ENCODE assay signal across 1 cellular context in the genomic region with DNA sequence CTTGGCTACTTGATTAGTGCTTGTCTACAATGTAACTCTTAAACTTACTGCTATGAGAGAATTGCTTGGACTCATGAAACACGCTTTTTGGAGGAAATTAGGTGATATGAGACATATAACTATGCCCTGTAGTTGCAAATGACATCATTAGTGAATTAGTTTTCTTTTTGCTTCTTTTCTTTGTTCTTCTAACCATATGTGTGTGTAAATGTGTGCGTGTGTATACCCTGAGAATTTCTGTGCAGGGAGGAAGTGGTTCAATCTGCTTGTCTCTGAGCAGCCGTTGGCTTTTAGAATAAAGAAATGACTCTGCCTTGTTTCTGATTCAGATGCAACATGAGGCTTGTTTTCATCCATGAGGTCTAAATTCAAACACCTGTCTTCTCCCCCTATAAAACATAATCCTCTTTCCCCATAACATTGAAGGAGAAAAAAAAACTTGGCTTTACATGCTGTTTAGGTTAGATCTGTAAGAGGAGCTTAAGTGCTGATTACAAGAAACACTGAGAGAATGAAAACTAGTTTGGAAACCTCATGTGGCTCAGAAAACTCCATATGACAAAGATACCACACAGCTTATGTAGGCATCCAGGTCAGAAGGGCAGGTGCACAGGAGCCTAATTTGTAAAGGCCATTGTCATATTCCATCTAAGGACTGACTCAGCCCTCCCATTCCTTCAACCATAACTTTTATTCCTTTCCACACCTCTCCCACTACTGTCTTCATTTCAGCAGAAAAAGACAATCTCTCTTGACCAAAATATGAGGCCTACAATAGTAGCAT.
TF ChIP-seq lines count a peak whose summit lies in the region.

No MANE protein-coding gene starts in this region.

TF ChIP-seq in GM12878, 131 proteins besides CTCF, POLR2A, EP300 and RAD21 (continued from another document and continues in another):
- TF ChIP-seq BCL3 (IDR thresholded peaks at IDR 0.05; ENCODE audit: borderline replicate concordance, insufficient read depth, low read depth, low read length, poor library complexity, severe bottlenecking) (peak; percentile 98), SP1 (IDR thresholded peaks at IDR 0.05; ENCODE audit: low read depth, low read length) (peak; percentile 58), ATF7 (IDR thresholded peaks at IDR 0.05; ENCODE audit: low read depth) (peak; percentile 99), CHD2 (IDR thresholded peaks at IDR 0.05; ENCODE audit: borderline replicate concordance, low read depth, low read length) (peak; percentile 47; the same call in 1 of the 2 replicates), IKZF2 (IDR thresholded peaks at IDR 0.05) (peak; percentile 35 to 80; a peak in 1 of 4 replicates), RB1 (IDR thresholded peaks at IDR 0.05; ENCODE audit: borderline replicate concordance) (0 out of 2 replicates have a peak, but pooled peaks have one; percentile 63), NBN (IDR thresholded peaks at IDR 0.05) (peak; percentile 84), SRF (IDR thresholded peaks at IDR 0.05; ENCODE audit: low read depth in 2 of 2, low read length in 2 of 2) (no peak), RBBP5 (conservative IDR thresholded peaks at IDR 0.05) (0 out of 2 replicates have a peak, but pooled peaks have one; percentile 78), ZNF687 (IDR thresholded peaks at IDR 0.05) (peak; percentile 89), FOXM1 (IDR thresholded peaks at IDR 0.05; ENCODE audit: low read depth, low read length) (peak; percentile 99), BCL11A (IDR thresholded peaks at IDR 0.05; ENCODE audit: low read depth, low read length) (peak; percentile 89), TBL1XR1 (IDR thresholded peaks at IDR 0.05; ENCODE audit: low read depth, low read length) (0 out of 2 replicates have a peak, but pooled peaks have one; percentile 21), JUNB (IDR thresholded peaks at IDR 0.05) (peak; percentile 86), TCF3 (IDR thresholded peaks at IDR 0.05; ENCODE audit: borderline replicate concordance, insufficient read depth, low read depth, low read length) (peak; percentile 56; the same call in 1 of the 2 replicates), ZBED1 (IDR thresholded peaks at IDR 0.05; ENCODE audit: borderline replicate concordance) (peak; percentile 92), ETV6 (conservative IDR thresholded peaks at IDR 0.05 in 1 of 2, IDR thresholded peaks at IDR 0.05 in 1 of 2; ENCODE audit: borderline replicate concordance in 1 of 2, low read depth in 1 of 2) (peak in 1 of 2 experiments; percentile 85; a peak in 1 of 4 replicates), TARDBP (IDR thresholded peaks at IDR 0.05; ENCODE audit: borderline replicate concordance) (0 out of 2 replicates have a peak, but pooled peaks have one; percentile 43), CHD4 (IDR thresholded peaks at IDR 0.05) (0 out of 2 replicates have a peak, but pooled peaks have one; percentile 51), MTA2 (IDR thresholded peaks at IDR 0.05; ENCODE audit: low read depth) (peak; percentile 92), NFIC (IDR thresholded peaks at IDR 0.05; ENCODE audit: low read depth, low read length) (peak; percentile 98), MEF2B (IDR thresholded peaks at IDR 0.05; ENCODE audit: partially characterized antibody, poor library complexity, severe bottlenecking) (peak; percentile 85), SIX5 (IDR thresholded peaks at IDR 0.05; ENCODE audit: low read depth, low read length, severe bottlenecking) (no peak), TAF1 (IDR thresholded peaks at IDR 0.05; ENCODE audit: borderline replicate concordance, low read depth, low read length) (peak; percentile 52; the same call in 1 of the 2 replicates), MAX (IDR thresholded peaks at IDR 0.05; ENCODE audit: low read depth, low read length) (no peak; the same call in 1 of the 2 replicates), USF1 (IDR thresholded peaks at IDR 0.05; ENCODE audit: borderline replicate concordance, extremely low read length, insufficient read depth, low read depth, low read length) (no peak), HDGF (IDR thresholded peaks at IDR 0.05) (no peak), SMAD1 (IDR thresholded peaks at IDR 0.05; ENCODE audit: low read depth, partially characterized antibody) (peak; percentile 87), IKZF1 (conservative IDR thresholded peaks at IDR 0.05) (peak; percentile 42; the same call in 1 of the 2 replicates), LARP7 (IDR thresholded peaks at IDR 0.05) (no peak), ASH2L (IDR thresholded peaks at IDR 0.05; ENCODE audit: borderline replicate concordance, low read depth) (0 out of 2 replicates have a peak, but pooled peaks have one; percentile 82), IRF3 (IDR thresholded peaks at IDR 0.05) (0 out of 2 replicates have a peak, but pooled peaks have one; percentile 13), BHLHE40 (IDR thresholded peaks at IDR 0.05; ENCODE audit: borderline replicate concordance in 1 of 2, low read depth in 2 of 2, low read length in 1 of 2) (peak; percentile 45 to 61; a peak in 2 of 4 replicates), PAX8 (IDR thresholded peaks at IDR 0.05) (no peak)
- TF ChIP-seq, protein P1, sequence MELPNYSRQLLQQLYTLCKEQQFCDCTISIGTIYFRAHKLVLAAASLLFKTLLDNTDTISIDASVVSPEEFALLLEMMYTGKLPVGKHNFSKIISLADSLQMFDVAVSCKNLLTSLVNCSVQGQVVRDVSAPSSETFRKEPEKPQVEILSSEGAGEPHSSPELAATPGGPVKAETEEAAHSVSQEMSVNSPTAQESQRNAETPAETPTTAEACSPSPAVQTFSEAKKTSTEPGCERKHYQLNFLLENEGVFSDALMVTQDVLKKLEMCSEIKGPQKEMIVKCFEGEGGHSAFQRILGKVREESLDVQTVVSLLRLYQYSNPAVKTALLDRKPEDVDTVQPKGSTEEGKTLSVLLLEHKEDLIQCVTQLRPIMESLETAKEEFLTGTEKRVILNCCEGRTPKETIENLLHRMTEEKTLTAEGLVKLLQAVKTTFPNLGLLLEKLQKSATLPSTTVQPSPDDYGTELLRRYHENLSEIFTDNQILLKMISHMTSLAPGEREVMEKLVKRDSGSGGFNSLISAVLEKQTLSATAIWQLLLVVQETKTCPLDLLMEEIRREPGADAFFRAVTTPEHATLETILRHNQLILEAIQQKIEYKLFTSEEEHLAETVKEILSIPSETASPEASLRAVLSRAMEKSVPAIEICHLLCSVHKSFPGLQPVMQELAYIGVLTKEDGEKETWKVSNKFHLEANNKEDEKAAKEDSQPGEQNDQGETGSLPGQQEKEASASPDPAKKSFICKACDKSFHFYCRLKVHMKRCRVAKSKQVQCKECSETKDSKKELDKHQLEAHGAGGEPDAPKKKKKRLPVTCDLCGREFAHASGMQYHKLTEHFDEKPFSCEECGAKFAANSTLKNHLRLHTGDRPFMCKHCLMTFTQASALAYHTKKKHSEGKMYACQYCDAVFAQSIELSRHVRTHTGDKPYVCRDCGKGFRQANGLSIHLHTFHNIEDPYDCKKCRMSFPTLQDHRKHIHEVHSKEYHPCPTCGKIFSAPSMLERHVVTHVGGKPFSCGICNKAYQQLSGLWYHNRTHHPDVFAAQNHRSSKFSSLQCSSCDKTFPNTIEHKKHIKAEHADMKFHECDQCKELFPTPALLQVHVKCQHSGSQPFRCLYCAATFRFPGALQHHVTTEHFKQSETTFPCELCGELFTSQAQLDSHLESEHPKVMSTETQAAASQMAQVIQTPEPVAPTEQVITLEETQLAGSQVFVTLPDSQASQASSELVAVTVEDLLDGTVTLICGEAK (IDR thresholded peaks at IDR 0.05; ENCODE audit: borderline replicate concordance): 0 out of 2 replicates have a peak, but pooled peaks have one; percentile 5
- TF ChIP-seq, protein P2, sequence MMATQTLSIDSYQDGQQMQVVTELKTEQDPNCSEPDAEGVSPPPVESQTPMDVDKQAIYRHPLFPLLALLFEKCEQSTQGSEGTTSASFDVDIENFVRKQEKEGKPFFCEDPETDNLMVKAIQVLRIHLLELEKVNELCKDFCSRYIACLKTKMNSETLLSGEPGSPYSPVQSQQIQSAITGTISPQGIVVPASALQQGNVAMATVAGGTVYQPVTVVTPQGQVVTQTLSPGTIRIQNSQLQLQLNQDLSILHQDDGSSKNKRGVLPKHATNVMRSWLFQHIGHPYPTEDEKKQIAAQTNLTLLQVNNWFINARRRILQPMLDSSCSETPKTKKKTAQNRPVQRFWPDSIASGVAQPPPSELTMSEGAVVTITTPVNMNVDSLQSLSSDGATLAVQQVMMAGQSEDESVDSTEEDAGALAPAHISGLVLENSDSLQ (IDR thresholded peaks at IDR 0.05): no peak
- TF ChIP-seq, protein P3, sequence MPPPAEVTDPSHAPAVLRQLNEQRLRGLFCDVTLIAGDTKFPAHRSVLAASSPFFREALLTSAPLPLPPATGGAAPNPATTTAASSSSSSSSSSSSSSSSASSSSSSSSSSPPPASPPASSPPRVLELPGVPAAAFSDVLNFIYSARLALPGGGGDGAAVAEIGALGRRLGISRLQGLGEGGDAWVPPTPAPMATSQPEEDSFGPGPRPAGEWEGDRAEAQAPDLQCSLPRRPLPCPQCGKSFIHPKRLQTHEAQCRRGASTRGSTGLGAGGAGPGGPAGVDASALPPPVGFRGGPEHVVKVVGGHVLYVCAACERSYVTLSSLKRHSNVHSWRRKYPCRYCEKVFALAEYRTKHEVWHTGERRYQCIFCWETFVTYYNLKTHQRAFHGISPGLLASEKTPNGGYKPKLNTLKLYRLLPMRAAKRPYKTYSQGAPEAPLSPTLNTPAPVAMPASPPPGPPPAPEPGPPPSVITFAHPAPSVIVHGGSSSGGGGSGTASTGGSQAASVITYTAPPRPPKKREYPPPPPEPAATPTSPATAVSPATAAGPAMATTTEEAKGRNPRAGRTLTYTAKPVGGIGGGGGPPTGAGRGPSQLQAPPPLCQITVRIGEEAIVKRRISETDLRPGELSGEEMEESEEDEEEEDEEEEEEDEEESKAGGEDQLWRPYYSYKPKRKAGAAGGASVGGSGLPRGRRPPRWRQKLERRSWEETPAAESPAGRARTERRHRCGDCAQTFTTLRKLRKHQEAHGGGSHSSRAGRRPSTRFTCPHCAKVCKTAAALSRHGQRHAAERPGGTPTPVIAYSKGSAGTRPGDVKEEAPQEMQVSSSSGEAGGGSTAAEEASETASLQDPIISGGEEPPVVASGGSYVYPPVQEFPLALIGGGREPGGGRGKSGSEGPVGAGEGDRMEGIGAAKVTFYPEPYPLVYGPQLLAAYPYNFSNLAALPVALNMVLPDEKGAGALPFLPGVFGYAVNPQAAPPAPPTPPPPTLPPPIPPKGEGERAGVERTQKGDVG (CRISPR knock-in tag; IDR thresholded peaks at IDR 0.05): no peak
- TF ChIP-seq, protein P4, sequence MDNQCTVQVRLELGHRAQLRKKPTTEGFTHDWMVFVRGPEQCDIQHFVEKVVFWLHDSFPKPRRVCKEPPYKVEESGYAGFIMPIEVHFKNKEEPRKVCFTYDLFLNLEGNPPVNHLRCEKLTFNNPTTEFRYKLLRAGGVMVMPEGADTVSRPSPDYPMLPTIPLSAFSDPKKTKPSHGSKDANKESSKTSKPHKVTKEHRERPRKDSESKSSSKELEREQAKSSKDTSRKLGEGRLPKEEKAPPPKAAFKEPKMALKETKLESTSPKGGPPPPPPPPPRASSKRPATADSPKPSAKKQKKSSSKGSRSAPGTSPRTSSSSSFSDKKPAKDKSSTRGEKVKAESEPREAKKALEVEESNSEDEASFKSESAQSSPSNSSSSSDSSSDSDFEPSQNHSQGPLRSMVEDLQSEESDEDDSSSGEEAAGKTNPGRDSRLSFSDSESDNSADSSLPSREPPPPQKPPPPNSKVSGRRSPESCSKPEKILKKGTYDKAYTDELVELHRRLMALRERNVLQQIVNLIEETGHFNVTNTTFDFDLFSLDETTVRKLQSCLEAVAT (IDR thresholded peaks at IDR 0.05): peak; percentile 78; the same call in 1 of the 2 replicates
